25 cellular contexts compared by ENCODE assay signal in genomic region chr4:165668694-165669093, GRCh38.
A peak's percentile ranks its signal among the peaks of the same experiment; 100 is the strongest.
DNase-seq lines count a peak whose midpoint lies in the region; ATAC-seq, FAIRE-seq and TF ChIP-seq lines count a peak whose summit lies in the region.
"Had no signal": no experiment of that assay in that cellular context is flagged by ENCODE, and none has a peak within 500 bp of the region (broad histone marks: within the 10 kb centered on the region; RNA-seq: fewer than 3 reads in every experiment).

No MANE protein-coding gene starts in this region.

- H3K27me3 Mint-ChIP-seq in WTC11 (ENCODE audit: low read depth), result no peaks in the 10 kb centered on the region
- H3K27me3 Mint-ChIP-seq in nephron (ENCODE audit: low read depth), result peaks cover 4% of the 10 kb centered on the region
- H3K27me3 Mint-ChIP-seq in CD8-positive, alpha-beta memory T cell, result no peaks in the 10 kb centered on the region
- H3K27me3 Mint-ChIP-seq: CD4-positive, alpha-beta memory T cell; central memory CD8-positive, alpha-beta T cell; progenitor cell of endocrine pancreas had no signal

- DNase-seq in GM03348 (ENCODE audit: low spot score) (peak; percentile 25), WTC11 (ENCODE audit: low spot score) (no peak), fibroblast of pulmonary artery (ENCODE audit: low read depth) (peak; percentile 71), RCC 7860 (ENCODE audit: low spot score) (no peak)
- DNase-seq in CD8-positive, alpha-beta memory T cell, result no peak
- DNase-seq: activated CD4-positive, alpha-beta T cell treated with anti-CD3 and anti-CD28 coated beads, Interleukin-2, amount 50 U/mL, for 48 hours; activated gamma-delta T cell; amniotic stem cell; CD4-positive, alpha-beta memory T cell; DMS79; esophagus squamous epithelium; islet precursor cell; NCI-H524; nephron progenitor cell; Right ventricle myocardium superior; spleen; stimulated activated CD8-positive, alpha-beta memory T cell treated with anti-CD3 and anti-CD28 coated beads, Interleukin-4, amount 100 ng/mL, for 48 hours; T-helper 1 cell had no signal

- no peaks in the 10 kb centered on the region for H3K9me3 ChIP-seq in CD8-positive, alpha-beta memory T cell (ENCODE audit: low read length)
- H3K9me3 ChIP-seq: esophagus squamous epithelium, spleen, suprapubic skin had no signal

- no peak overlapping the region for H3K4me3 ChIP-seq in fibroblast of pulmonary artery (replicated peaks; ENCODE audit: low read depth, low read length)
- no peak overlapping the region for H3K4me3 ChIP-seq in CD8-positive, alpha-beta memory T cell (ENCODE audit: low read length)
- H3K4me3 ChIP-seq: esophagus squamous epithelium, K562, spleen, suprapubic skin had no signal

- H3K9me3 Mint-ChIP-seq in WTC11 (no peaks in the 10 kb centered on the region), nephron (no peaks in the 10 kb centered on the region)
- H3K9me3 Mint-ChIP-seq in CD8-positive, alpha-beta memory T cell, result peaks cover 0 to 6% (median 0%) of the 10 kb centered on the region in 5 donors
- H3K9me3 Mint-ChIP-seq: nephron progenitor cell had no signal

- H3K4me1 Mint-ChIP-seq in WTC11 (peaks cover 6% of the 10 kb centered on the region), nephron (no peaks in the 10 kb centered on the region)
- H3K4me1 Mint-ChIP-seq in CD8-positive, alpha-beta memory T cell, result no peaks in the 10 kb centered on the region
- H3K4me1 Mint-ChIP-seq: CD4-positive, alpha-beta memory T cell; central memory CD8-positive, alpha-beta T cell; nephron progenitor cell had no signal

- FAIRE-seq in RCC 7860 (lab: Jason Lieb, UNC), result no peak
- FAIRE-seq: K562 had no signal

- no peaks in the 10 kb centered on the region for H3K36me3 Mint-ChIP-seq in WTC11
- no peaks in the 10 kb centered on the region for H3K36me3 Mint-ChIP-seq in nephron (ENCODE audit: low read depth)
- H3K36me3 Mint-ChIP-seq in CD8-positive, alpha-beta memory T cell, result no peaks in the 10 kb centered on the region
- H3K36me3 Mint-ChIP-seq: CD4-positive, alpha-beta memory T cell had no signal

- no peak overlapping the region for H3K27ac ChIP-seq in CD8-positive, alpha-beta memory T cell (ENCODE audit: low read depth, low read length)
- H3K27ac ChIP-seq: esophagus squamous epithelium, spleen, suprapubic skin had no signal

- H3K27me3 ChIP-seq in CD8-positive, alpha-beta memory T cell (ENCODE audit: insufficient read depth, low read length, poor library complexity, severe bottlenecking), result no peaks in the 10 kb centered on the region
- H3K27me3 ChIP-seq: esophagus squamous epithelium, spleen, suprapubic skin had no signal

- H3K4me1 ChIP-seq in CD8-positive, alpha-beta memory T cell (ENCODE audit: insufficient read depth, low read length), result no peaks in the 10 kb centered on the region
- H3K4me1 ChIP-seq: esophagus squamous epithelium, spleen, suprapubic skin had no signal

- CTCF ChIA-PET in WTC11 (lab: Charles Lee), result no interaction called here
- CTCF ChIA-PET in CD8-positive, alpha-beta memory T cell (lab: Charles Lee), result no interaction called here

- H3K36me3 ChIP-seq in CD8-positive, alpha-beta memory T cell (ENCODE audit: insufficient read depth, low read length), result no peaks in the 10 kb centered on the region
- H3K36me3 ChIP-seq: esophagus squamous epithelium, spleen, suprapubic skin had no signal

- TF ChIP-seq CTCF in WTC11 (IDR thresholded peaks at IDR 0.05) (no peak), fibroblast of pulmonary artery (IDR thresholded peaks at IDR 0.05; ENCODE audit: low read length, missing control alignments) (no peak), nephron (IDR thresholded peaks at IDR 0.05; ENCODE audit: unreplicated experiment in 3 of 3) (no peak)

- POLR2A ChIA-PET in WTC11 (lab: Charles Lee), result no interaction called here
- POLR2A ChIA-PET in CD8-positive, alpha-beta memory T cell (lab: Charles Lee), result no interaction called here

- H3K27ac Mint-ChIP-seq in WTC11 (no peak overlapping the region), nephron (peak overlapping the region; percentile 39 to 75 (median 42))
- no peak overlapping the region for H3K27ac Mint-ChIP-seq in CD8-positive, alpha-beta memory T cell
- H3K27ac Mint-ChIP-seq: CD4-positive, alpha-beta memory T cell; nephron progenitor cell; progenitor cell of endocrine pancreas had no signal

- no peak overlapping the region for H3K4me3 Mint-ChIP-seq in WTC11
- no peak overlapping the region for H3K4me3 Mint-ChIP-seq in nephron
- H3K4me3 Mint-ChIP-seq in CD8-positive, alpha-beta memory T cell, result no peak overlapping the region
- H3K4me3 Mint-ChIP-seq: CD4-positive, alpha-beta memory T cell; central memory CD8-positive, alpha-beta T cell; nephron progenitor cell had no signal

- ATAC-seq in WTC11 (peak; percentile 81), GM18517 (IDR thresholded peaks at IDR 0.05; ENCODE audit: unreplicated experiment) (no peak), HG03457 (IDR thresholded peaks at IDR 0.05; ENCODE audit: unreplicated experiment) (no peak)
- ATAC-seq: K562 had no signal

TF ChIP-seq in WTC11, 78 proteins besides CTCF, POLR2A, EP300 and RAD21:
- TF ChIP-seq SP1 (CRISPR knock-in tag; conservative IDR thresholded peaks at IDR 0.05) (no peak), IRF1 (CRISPR knock-in tag; IDR thresholded peaks at IDR 0.05) (no peak), ZNF671 (CRISPR knock-in tag; IDR thresholded peaks at IDR 0.05) (no peak), SMAD3 (CRISPR knock-in tag; IDR thresholded peaks at IDR 0.05; ENCODE audit: borderline replicate concordance) (no peak), ZNF423 (CRISPR knock-in tag; IDR thresholded peaks at IDR 0.05) (no peak)
- TF ChIP-seq, protein P1, sequence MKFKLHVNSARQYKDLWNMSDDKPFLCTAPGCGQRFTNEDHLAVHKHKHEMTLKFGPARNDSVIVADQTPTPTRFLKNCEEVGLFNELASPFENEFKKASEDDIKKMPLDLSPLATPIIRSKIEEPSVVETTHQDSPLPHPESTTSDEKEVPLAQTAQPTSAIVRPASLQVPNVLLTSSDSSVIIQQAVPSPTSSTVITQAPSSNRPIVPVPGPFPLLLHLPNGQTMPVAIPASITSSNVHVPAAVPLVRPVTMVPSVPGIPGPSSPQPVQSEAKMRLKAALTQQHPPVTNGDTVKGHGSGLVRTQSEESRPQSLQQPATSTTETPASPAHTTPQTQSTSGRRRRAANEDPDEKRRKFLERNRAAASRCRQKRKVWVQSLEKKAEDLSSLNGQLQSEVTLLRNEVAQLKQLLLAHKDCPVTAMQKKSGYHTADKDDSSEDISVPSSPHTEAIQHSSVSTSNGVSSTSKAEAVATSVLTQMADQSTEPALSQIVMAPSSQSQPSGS (CRISPR knock-in tag; IDR thresholded peaks at IDR 0.05; ENCODE audit: borderline replicate concordance, low read depth), result no peak
TF ChIP-seq in WTC11: peak in this region for 0.

Comparison
In these comparisons a context has a peak if more than half of its experiments do, and no peak if none do; other contexts are left out.
1. DNase-seq: peak in GM03348 (single experiment) and fibroblast of pulmonary artery (single experiment); none in WTC11 (single experiment), RCC 7860 (single experiment) and CD8-positive, alpha-beta memory T cell (0 of 5).
2. H3K27ac Mint-ChIP-seq: peak in nephron (3 of 3); none in WTC11 (single experiment) and CD8-positive, alpha-beta memory T cell (0 of 8).